ENCODE assay signal across 32 cellular contexts in genomic region chr2:155363349-155363888, GRCh38.
"Had no signal": no experiment of that assay in that cellular context is flagged by ENCODE, and none has a peak within 500 bp of the region (broad histone marks: within the 10 kb centered on the region; RNA-seq: fewer than 3 reads in every experiment).

No MANE protein-coding gene starts in this region.

- ATAC-seq: activated CD4-positive, alpha-beta T cell treated with anti-CD3 and anti-CD28 coated beads for 36 hours; activated CD8-positive, alpha-beta memory T cell treated with anti-CD3 and anti-CD28 coated beads, Interleukin-2, amount 10 ng/mL, durations not matched to agents 7 days and 5 days; activated CD8-positive, alpha-beta T cell treated with anti-CD3 and anti-CD28 coated beads, Interleukin-2, amount 10 ng/mL, durations not matched to agents 7 days and 5 days; activated naive CD8-positive, alpha-beta T cell treated with anti-CD3 and anti-CD28 coated beads, Interleukin-2, amount 50 U/mL, for 24 hours; body of pancreas; effector memory CD8-positive, alpha-beta T cell; foreskin keratinocyte; gastrocnemius medialis; heart left ventricle had no signal

- H3K9me3 ChIP-seq: adrenal gland, body of pancreas, gastrocnemius medialis had no signal

- H3K27ac ChIP-seq: adrenal gland, body of pancreas, esophagus muscularis mucosa, foreskin keratinocyte, gastrocnemius medialis, heart left ventricle had no signal

- H3K4me3 Mint-ChIP-seq: activated CD4-positive, alpha-beta memory T cell treated with anti-CD3 and anti-CD28 coated beads for 36 hours; activated CD4-positive, alpha-beta T cell treated with anti-CD3 and anti-CD28 coated beads for 36 hours; activated CD4-positive, alpha-beta T cell treated with anti-CD3 and anti-CD28 coated beads, Interleukin-2, amount 10 ng/mL, durations not matched to agents 24 days and 14 days; activated CD8-positive, alpha-beta memory T cell treated with anti-CD3 and anti-CD28 coated beads, Interleukin-2, amount 10 ng/mL, durations not matched to agents 7 days and 5 days; activated CD8-positive, alpha-beta T cell treated with anti-CD3 and anti-CD28 coated beads, Interleukin-2, amount 10 ng/mL, durations not matched to agents 7 days and 5 days; activated naive CD4-positive, alpha-beta T cell treated with anti-CD3 and anti-CD28 coated beads for 36 hours; activated naive CD4-positive, alpha-beta T cell treated with anti-CD3 and anti-CD28 coated beads, Interleukin-2, amount 50 U/mL, for 24 hours; activated naive CD8-positive, alpha-beta T cell treated with anti-CD3 and anti-CD28 coated beads for 36 hours; activated naive CD8-positive, alpha-beta T cell treated with anti-CD3 and anti-CD28 coated beads, Interleukin-2, amount 50 U/mL, for 24 hours; activated T-helper 1 cell treated with anti-CD3 and anti-CD28 coated beads, Interleukin-12 subunit alpha, Interleukin-12 subunit beta, Interleukin-2, Interleukin-4 antibody, amounts not matched to agents 30 ng/mL and 10 ng/mL and 1 ng/mL, durations not matched to agents 14 hours and 24 hours and 36 hours; effector memory CD8-positive, alpha-beta T cell had no signal

- H3K4me1 ChIP-seq: adrenal gland, body of pancreas, esophagus muscularis mucosa, foreskin keratinocyte, gastrocnemius medialis, heart left ventricle had no signal

- H3K4me3 ChIP-seq: adrenal gland, body of pancreas, esophagus muscularis mucosa, gastrocnemius medialis, heart left ventricle had no signal

- H3K36me3 ChIP-seq: adrenal gland, esophagus muscularis mucosa, gastrocnemius medialis, heart left ventricle had no signal

- H3K27me3 ChIP-seq: adrenal gland, body of pancreas, esophagus muscularis mucosa, foreskin keratinocyte, gastrocnemius medialis had no signal

- H3K27me3 Mint-ChIP-seq: activated CD4-positive, alpha-beta memory T cell treated with anti-CD3 and anti-CD28 coated beads for 36 hours; activated CD4-positive, alpha-beta T cell treated with anti-CD3 and anti-CD28 coated beads, Interleukin-2, amount 10 ng/mL, durations not matched to agents 24 days and 14 days; activated CD8-positive, alpha-beta memory T cell treated with anti-CD3 and anti-CD28 coated beads, Interleukin-2, amount 10 ng/mL, durations not matched to agents 7 days and 5 days; activated naive CD4-positive, alpha-beta T cell treated with anti-CD3 and anti-CD28 coated beads, Interleukin-2, amount 50 U/mL, for 24 hours; activated naive CD8-positive, alpha-beta T cell treated with anti-CD3 and anti-CD28 coated beads for 36 hours; effector memory CD8-positive, alpha-beta T cell had no signal

- DNase-seq: activated CD4-positive, alpha-beta memory T cell treated with anti-CD3 and anti-CD28 coated beads for 36 hours; activated CD4-positive, alpha-beta T cell treated with anti-CD3 and anti-CD28 coated beads for 36 hours; activated CD4-positive, alpha-beta T cell treated with anti-CD3 and anti-CD28 coated beads, Interleukin-2, amount 10 ng/mL, durations not matched to agents 24 days and 14 days; activated CD4-positive, CD25-positive, alpha-beta regulatory T cell; activated CD4-positive, CD25-positive, alpha-beta regulatory T cell treated with anti-CD3 and anti-CD28 coated beads, Interleukin-2, amount 50 U/mL, for 72 hours; activated CD8-positive, alpha-beta memory T cell treated with anti-CD3 and anti-CD28 coated beads, Interleukin-2, amount 10 ng/mL, durations not matched to agents 7 days and 5 days; activated CD8-positive, alpha-beta memory T cell treated with anti-CD3 and anti-CD28 coated beads, Interleukin-2, amount 50 U/mL, for 4 hours; activated CD8-positive, alpha-beta T cell treated with anti-CD3 and anti-CD28 coated beads, Interleukin-2, amount 10 ng/mL, durations not matched to agents 7 days and 5 days; activated effector memory CD4-positive, alpha-beta T cell treated with anti-CD3 and anti-CD28 coated beads, Interleukin-2, amount 50 U/mL, for 16 hours; activated naive CD4-positive, alpha-beta T cell treated with anti-CD3 and anti-CD28 coated beads for 36 hours; activated naive CD8-positive, alpha-beta T cell treated with anti-CD3 and anti-CD28 coated beads for 36 hours; activated naive CD8-positive, alpha-beta T cell treated with anti-CD3 and anti-CD28 coated beads, Interleukin-2, amount 50 U/mL, for 24 hours; activated T-cell treated with anti-CD3 and anti-CD28 coated beads, Interleukin-2, amount 50 U/mL, for 1 hour; activated T-cell treated with anti-CD3 and anti-CD28 coated beads, Interleukin-2, amount 50 U/mL, for 48 hours; adrenal gland; amygdala; body of pancreas; caudate nucleus; cortex of kidney; dermis blood vessel endothelial cell; effector CD4-positive, alpha-beta T cell; effector memory CD8-positive, alpha-beta T cell; erythroblast; foreskin keratinocyte; gastrocnemius medialis; glutamatergic neuron; heart left ventricle; T-helper 2 cell had no signal

- H3K4me1 Mint-ChIP-seq: activated CD4-positive, alpha-beta T cell treated with anti-CD3 and anti-CD28 coated beads for 36 hours; activated CD4-positive, alpha-beta T cell treated with anti-CD3 and anti-CD28 coated beads, Interleukin-2, amount 10 ng/mL, durations not matched to agents 24 days and 14 days; activated CD8-positive, alpha-beta memory T cell treated with anti-CD3 and anti-CD28 coated beads, Interleukin-2, amount 10 ng/mL, durations not matched to agents 7 days and 5 days; activated naive CD4-positive, alpha-beta T cell treated with anti-CD3 and anti-CD28 coated beads, Interleukin-2, amount 50 U/mL, for 24 hours; activated naive CD8-positive, alpha-beta T cell treated with anti-CD3 and anti-CD28 coated beads for 36 hours; activated naive CD8-positive, alpha-beta T cell treated with anti-CD3 and anti-CD28 coated beads, Interleukin-2, amount 50 U/mL, for 24 hours had no signal

- H3K27ac Mint-ChIP-seq: activated CD4-positive, alpha-beta memory T cell treated with anti-CD3 and anti-CD28 coated beads for 36 hours; activated CD4-positive, alpha-beta T cell treated with anti-CD3 and anti-CD28 coated beads for 36 hours; activated CD4-positive, alpha-beta T cell treated with anti-CD3 and anti-CD28 coated beads, Interleukin-2, amount 10 ng/mL, durations not matched to agents 24 days and 14 days; activated CD8-positive, alpha-beta memory T cell treated with anti-CD3 and anti-CD28 coated beads, Interleukin-2, amount 10 ng/mL, durations not matched to agents 7 days and 5 days; activated CD8-positive, alpha-beta T cell treated with anti-CD3 and anti-CD28 coated beads, Interleukin-2, amount 10 ng/mL, durations not matched to agents 7 days and 5 days; activated naive CD4-positive, alpha-beta T cell treated with anti-CD3 and anti-CD28 coated beads for 36 hours; activated naive CD4-positive, alpha-beta T cell treated with anti-CD3 and anti-CD28 coated beads, Interleukin-2, amount 50 U/mL, for 24 hours; activated naive CD8-positive, alpha-beta T cell treated with anti-CD3 and anti-CD28 coated beads for 36 hours; activated naive CD8-positive, alpha-beta T cell treated with anti-CD3 and anti-CD28 coated beads, Interleukin-2, amount 50 U/mL, for 24 hours; activated T-helper 1 cell treated with anti-CD3 and anti-CD28 coated beads, Interleukin-12 subunit alpha, Interleukin-12 subunit beta, Interleukin-2, Interleukin-4 antibody, amounts not matched to agents 30 ng/mL and 10 ng/mL and 1 ng/mL, durations not matched to agents 14 hours and 24 hours and 36 hours; activated T-helper 2 cell treated with anti-CD3 and anti-CD28 coated beads, Interferon-gamma antibody, Interleukin-2, Interleukin-4, amounts not matched to agents 10 μg/mL and 5 μg/mL and 100 μg/mL, durations not matched to agents 14 hours and 24 hours and 36 hours; effector memory CD8-positive, alpha-beta T cell had no signal

- H3K36me3 Mint-ChIP-seq: activated CD4-positive, alpha-beta memory T cell treated with anti-CD3 and anti-CD28 coated beads for 36 hours; activated CD8-positive, alpha-beta memory T cell treated with anti-CD3 and anti-CD28 coated beads, Interleukin-2, amount 10 ng/mL, durations not matched to agents 7 days and 5 days; activated naive CD4-positive, alpha-beta T cell treated with anti-CD3 and anti-CD28 coated beads, Interleukin-2, amount 50 U/mL, for 24 hours; activated naive CD8-positive, alpha-beta T cell treated with anti-CD3 and anti-CD28 coated beads for 36 hours had no signal

- H3K9me3 Mint-ChIP-seq: activated CD4-positive, alpha-beta T cell treated with anti-CD3 and anti-CD28 coated beads, Interleukin-2, amount 10 ng/mL, durations not matched to agents 24 days and 14 days; activated naive CD4-positive, alpha-beta T cell treated with anti-CD3 and anti-CD28 coated beads for 36 hours; activated naive CD4-positive, alpha-beta T cell treated with anti-CD3 and anti-CD28 coated beads, Interleukin-2, amount 50 U/mL, for 24 hours; activated T-helper 1 cell treated with anti-CD3 and anti-CD28 coated beads, Interleukin-12 subunit alpha, Interleukin-12 subunit beta, Interleukin-2, Interleukin-4 antibody, amounts not matched to agents 30 ng/mL and 10 ng/mL and 1 ng/mL, durations not matched to agents 14 hours and 24 hours and 36 hours; activated T-helper 2 cell treated with anti-CD3 and anti-CD28 coated beads, Interferon-gamma antibody, Interleukin-2, Interleukin-4, amounts not matched to agents 10 μg/mL and 5 μg/mL and 100 μg/mL, durations not matched to agents 14 hours and 24 hours and 36 hours; effector memory CD8-positive, alpha-beta T cell had no signal
